Comparison of ENCODE assay signal across 1 cellular context in the genomic region with DNA sequence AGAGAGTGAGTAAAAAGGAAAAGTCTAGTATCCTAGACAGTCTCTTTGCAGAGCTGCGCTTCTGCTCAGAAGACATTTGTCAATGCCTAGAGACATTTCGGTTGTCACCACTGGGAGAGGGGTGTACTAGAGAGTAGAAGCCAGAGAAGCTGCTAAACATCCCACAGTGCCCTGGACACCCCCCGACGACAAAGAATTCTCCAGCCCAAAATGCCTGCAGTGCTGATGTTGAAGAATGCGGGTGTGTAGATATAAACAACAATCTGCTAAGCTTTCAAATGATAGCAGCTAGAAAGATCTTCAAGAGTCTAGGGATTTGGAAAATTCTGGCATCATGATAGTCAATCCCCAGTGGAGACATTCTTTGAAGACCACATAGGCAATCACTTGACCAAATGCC.
TF ChIP-seq lines count a peak whose summit lies in the region.

No MANE protein-coding gene starts in this region.

TF ChIP-seq in IMR-90, 13 proteins besides CTCF, POLR2A, EP300 and RAD21:
- TF ChIP-seq, protein P1, sequence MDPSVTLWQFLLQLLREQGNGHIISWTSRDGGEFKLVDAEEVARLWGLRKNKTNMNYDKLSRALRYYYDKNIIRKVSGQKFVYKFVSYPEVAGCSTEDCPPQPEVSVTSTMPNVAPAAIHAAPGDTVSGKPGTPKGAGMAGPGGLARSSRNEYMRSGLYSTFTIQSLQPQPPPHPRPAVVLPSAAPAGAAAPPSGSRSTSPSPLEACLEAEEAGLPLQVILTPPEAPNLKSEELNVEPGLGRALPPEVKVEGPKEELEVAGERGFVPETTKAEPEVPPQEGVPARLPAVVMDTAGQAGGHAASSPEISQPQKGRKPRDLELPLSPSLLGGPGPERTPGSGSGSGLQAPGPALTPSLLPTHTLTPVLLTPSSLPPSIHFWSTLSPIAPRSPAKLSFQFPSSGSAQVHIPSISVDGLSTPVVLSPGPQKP (IDR thresholded peaks at IDR 0.05; ENCODE audit: borderline replicate concordance, low read depth, low read length) = no peak
- TF ChIP-seq CEBPB (IDR thresholded peaks at IDR 0.05; ENCODE audit: low read depth, low read length) = no peak
- no peak for TF ChIP-seq MXI1 (IDR thresholded peaks at IDR 0.05; ENCODE audit: borderline replicate concordance, low read depth, low read length)
- no peak for TF ChIP-seq NFE2L2 (IDR thresholded peaks at IDR 0.05; ENCODE audit: low read depth, low read length)
- TF ChIP-seq MAZ (IDR thresholded peaks at IDR 0.05; ENCODE audit: borderline replicate concordance, low read depth, low read length) = no peak
- TF ChIP-seq FOS (IDR thresholded peaks at IDR 0.05; ENCODE audit: low read depth, low read length) = no peak
- no peak for TF ChIP-seq CHD1 (IDR thresholded peaks at IDR 0.05; ENCODE audit: low read depth, low read length)
- no peak for TF ChIP-seq RCOR1 (IDR thresholded peaks at IDR 0.05; ENCODE audit: insufficient replicate concordance, low read length)
- TF ChIP-seq MAFK (IDR thresholded peaks at IDR 0.05; ENCODE audit: low read depth, low read length) = no peak
- TF ChIP-seq SMC3 (IDR thresholded peaks at IDR 0.05; ENCODE audit: low read depth, low read length) = no peak
- TF ChIP-seq, protein P2, sequence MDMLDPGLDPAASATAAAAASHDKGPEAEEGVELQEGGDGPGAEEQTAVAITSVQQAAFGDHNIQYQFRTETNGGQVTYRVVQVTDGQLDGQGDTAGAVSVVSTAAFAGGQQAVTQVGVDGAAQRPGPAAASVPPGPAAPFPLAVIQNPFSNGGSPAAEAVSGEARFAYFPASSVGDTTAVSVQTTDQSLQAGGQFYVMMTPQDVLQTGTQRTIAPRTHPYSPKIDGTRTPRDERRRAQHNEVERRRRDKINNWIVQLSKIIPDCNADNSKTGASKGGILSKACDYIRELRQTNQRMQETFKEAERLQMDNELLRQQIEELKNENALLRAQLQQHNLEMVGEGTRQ (IDR thresholded peaks at IDR 0.05; ENCODE audit: low read depth, low read length) = no peak
- TF ChIP-seq BHLHE40 (IDR thresholded peaks at IDR 0.05; ENCODE audit: low read depth, low read length) = no peak
- no peak for TF ChIP-seq RFX5 (IDR thresholded peaks at IDR 0.05; ENCODE audit: low read depth, low read length)
